Comparison of ENCODE assay signal across 8 cellular contexts in genomic region chr4:26861434-26862186, GRCh38. TPM values are rescaled to one million over a fixed set of nuclear protein-coding genes. Genes with fewer than 3 reads are reported as not detected.
A peak's percentile ranks its signal among the peaks of the same experiment; 100 is the strongest.
DNase-seq lines count a peak whose midpoint lies in the region; ATAC-seq and TF ChIP-seq lines count a peak whose summit lies in the region.

No MANE protein-coding gene starts in this region.

- peak; percentile 47 for ATAC-seq in GM21723 (IDR thresholded peaks at IDR 0.05; ENCODE audit: unreplicated experiment)

- H3K4me2 ChIP-seq in DOHH2 (ENCODE audit: low read length): peak overlapping the region; percentile 66
- peak overlapping the region; percentile 96 for H3K4me2 ChIP-seq in parathyroid adenoma (ENCODE audit: low read length)

- H3F3A ChIP-seq in DOHH2 (ENCODE audit: control insufficient read depth, insufficient read depth): peaks cover 19% of the 10 kb centered on the region

- DNase-seq in KG1 (lab: John Stamatoyannopoulos, UW) (peak; percentile 37), SJSA1 (ENCODE audit: low read depth in 1 of 2, low spot score in 2 of 2) (peak; percentile 50 to 53), head of caudate nucleus (peak in 41 of 42 donors; percentile 41 to 85 (median 72)), transverse colon (peak; percentile 82)
- DNase-seq in activated naive CD4-positive, alpha-beta T cell treated with anti-CD3 and anti-CD28 coated beads, Interleukin-2, amount 50 U/mL, for 16 hours: peak; percentile 76

- H3K36me3 ChIP-seq in DOHH2 (ENCODE audit: control insufficient read depth, low read length) (peaks cover 47% of the 10 kb centered on the region), SJSA1 (peaks cover 5% of the 10 kb centered on the region; the same call in 1 of the 2 replicates), parathyroid adenoma (ENCODE audit: control insufficient read depth, insufficient read depth, low read length) (no peaks in the 10 kb centered on the region), transverse colon (no peaks in the 10 kb centered on the region)

- in situ Hi-C loops in transverse colon (cut with MboI; ENCODE audit: low pct_ligation_motif_present in 1 of 4, low pct_unique_long_range_greater_than_20kb in 1 of 4, low sequenced_read_pairs in 3 of 4): loop anchor here in 1 of 4 donors (10.0 kb wide), 1 partner anchor 143 kb away; no protein-coding TSS in a partner anchor

- no peak overlapping the region for H3K9ac ChIP-seq in parathyroid adenoma

- TF ChIP-seq CTCF in DOHH2 (IDR thresholded peaks at IDR 0.05; ENCODE audit: low read depth, low read length, poor library complexity, severe bottlenecking) (no peak), parathyroid adenoma (IDR thresholded peaks at IDR 0.05) (no peak), transverse colon (IDR thresholded peaks at IDR 0.05) (no peak)

- H3K9me3 ChIP-seq in DOHH2 (ENCODE audit: control insufficient read depth, insufficient read depth, low read length) (no peaks in the 10 kb centered on the region), SJSA1 (replicated peaks) (no peaks in the 10 kb centered on the region), parathyroid adenoma (ENCODE audit: control insufficient read depth, low read length) (no peaks in the 10 kb centered on the region), transverse colon (no peaks in the 10 kb centered on the region)

- peak; percentile 63 for TF ChIP-seq POLR2A in transverse colon (IDR thresholded peaks at IDR 0.05)

- H3K27ac ChIP-seq in DOHH2 (ENCODE audit: low read depth, low read length) (peak overlapping the region; percentile 85), SJSA1 (peak overlapping the region; percentile 23; the same call in 1 of the 2 replicates), parathyroid adenoma (peak overlapping the region; percentile 69), transverse colon (peak overlapping the region; percentile 96 to 99 (median 98))

- no peak for TF ChIP-seq EP300 in transverse colon (IDR thresholded peaks at IDR 0.05; ENCODE audit: low read depth)

- peaks cover 14% of the 10 kb centered on the region; the same call in 1 of the 2 replicates for H4K20me1 ChIP-seq in DOHH2 (ENCODE audit: control insufficient read depth, insufficient read depth, low read depth, low read length)

- H3K79me2 ChIP-seq in DOHH2 (ENCODE audit: control insufficient read depth, low read length) (peaks cover 83% of the 10 kb centered on the region), parathyroid adenoma (peaks cover 8% of the 10 kb centered on the region)

- intact Hi-C loops in head of caudate nucleus (cut with DNase I) (loop anchor here (5.0 kb wide), 2 partner anchors 131 to 279 kb away; partner anchors contain the start of gene TBC1D19), transverse colon (cut with DNase I; ENCODE audit: low total_unique reads) (no loop called here)

- no peaks in the 10 kb centered on the region for H3K27me3 ChIP-seq in DOHH2 (ENCODE audit: control insufficient read depth, low read length)
- no peaks in the 10 kb centered on the region for H3K27me3 ChIP-seq in SJSA1 (replicated peaks)
- H3K27me3 ChIP-seq in parathyroid adenoma (ENCODE audit: control insufficient read depth, insufficient read depth, low read length): no peaks in the 10 kb centered on the region
- H3K27me3 ChIP-seq in transverse colon: no peaks in the 10 kb centered on the region

- WGBS in transverse colon (ENCODE audit: low coverage in 1 of 2), 2 donors: 0% methylated on average over 8 to 34 of the region's 36 CpGs

- H3K4me3 ChIP-seq in DOHH2 (ENCODE audit: low read length) (peak overlapping the region; percentile 89), SJSA1 (peak overlapping the region; percentile 81), parathyroid adenoma (ENCODE audit: low read depth, low read length) (peak overlapping the region; percentile 95), transverse colon (peak overlapping the region; percentile 43 to 98 (median 84))

- peak overlapping the region; percentile 73 for H2AFZ ChIP-seq in parathyroid adenoma

- H3K4me1 ChIP-seq in DOHH2 (ENCODE audit: control insufficient read depth, low read length) (peaks cover 58% of the 10 kb centered on the region), SJSA1 (replicated peaks) (peaks cover 24% of the 10 kb centered on the region; the same call in 1 of the 2 replicates), parathyroid adenoma (peaks cover 7% of the 10 kb centered on the region), transverse colon (peaks cover 7 to 67% (median 33%) of the 10 kb centered on the region in 4 donors)

- no peaks in the 10 kb centered on the region for H3K9me2 ChIP-seq in DOHH2 (replicated peaks; ENCODE audit: control insufficient read depth, low read length)

RNA-seq across cellular contexts. Expression of gene STIM2, which starts 1.0 kb away (rescaled TPM):
- 13.1 and 27.9 TPM in 2 replicates for total RNA-seq in SJSA1 (2014; rRNA removed; shearing (Covaris generic))
- total RNA-seq in transverse colon: 10 to 100 TPM; 17.2 to 71.4 (median 20.7) TPM

Comparison
In these comparisons a context has a peak if more than half of its experiments do, and no peak if none do; other contexts are left out.
1. Peak in every context shown above with its lines: DNase-seq, ATAC-seq, H3K4me3 ChIP-seq and H3K27ac ChIP-seq.
2. H3K27ac ChIP-seq: peak in every context shown above with its lines; median percentile 98 in transverse colon; 85 in DOHH2; 69 in parathyroid adenoma; 23 in SJSA1.